In the genomic region with DNA sequence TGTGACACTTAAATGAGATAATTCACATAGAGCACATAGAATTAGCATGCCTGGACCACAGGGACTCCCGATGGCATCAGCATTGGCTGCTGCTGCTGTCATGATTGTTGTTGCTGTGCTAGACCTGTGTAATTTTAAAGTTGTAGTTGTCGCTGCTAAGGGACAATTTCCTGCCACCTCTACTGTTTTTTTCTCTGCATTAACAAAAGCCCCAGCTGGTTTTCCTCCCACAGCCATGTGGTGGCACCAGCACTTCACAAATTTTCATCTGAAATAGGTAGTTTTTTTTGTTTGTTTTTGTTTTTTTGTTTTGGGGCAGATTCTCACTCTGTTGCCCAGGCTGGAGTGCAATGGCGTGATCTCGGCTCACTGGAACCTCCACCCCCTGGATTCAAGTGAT, we compare ENCODE assay signal across 8 cellular contexts. TPM values are rescaled to one million over a fixed set of nuclear protein-coding genes. Genes with fewer than 3 reads are reported as not detected.
DNase-seq lines count a peak whose midpoint lies in the region; ATAC-seq and TF ChIP-seq lines count a peak whose summit lies in the region.

No MANE protein-coding gene starts in this region.

- no peak overlapping the region for H3K27ac ChIP-seq in WERI-Rb-1

- ATAC-seq in GM19395 (IDR thresholded peaks at IDR 0.05; ENCODE audit: unreplicated experiment) (peak; percentile 67), mucosa of descending colon (peak; percentile 44), HG02840 (IDR thresholded peaks at IDR 0.05; ENCODE audit: low FRiP score, unreplicated experiment) (no peak)

- intact Hi-C loops in mucosa of descending colon (cut with DNase I, micrococcal nuclease): loop anchor here in 1 of 2 donors (10.0 kb wide), 1 partner anchor 52 kb away; no protein-coding TSS in a partner anchor

- DNase-seq in D341Med (ENCODE audit: low spot score) (peak; percentile 53), WERI-Rb-1 (peak; percentile 35), dermis microvascular lymphatic vessel endothelial cell (ENCODE audit: low read depth in 2 of 2) (peak; percentile 65 to 72), mucosa of descending colon (peak in 2 of 3 donors; percentile 36 to 49), NCI-H1105 treated with DMSO at 0.1 percent for 48 hours (lab: John Stamatoyannopoulos, UW) (no peak)

- no peak overlapping the region for H3K4me3 ChIP-seq in WERI-Rb-1 (ENCODE audit: low read depth, low read length)
- no peak overlapping the region for H3K4me3 ChIP-seq in mucosa of descending colon

- H3K9me3 ChIP-seq in WERI-Rb-1 (ENCODE audit: severe bottlenecking) (no peaks in the 10 kb centered on the region), mucosa of descending colon (no peaks in the 10 kb centered on the region)

- no peaks in the 10 kb centered on the region for H3K4me1 ChIP-seq in mucosa of descending colon (ENCODE audit: low read depth)

- no peaks in the 10 kb centered on the region for H3K36me3 ChIP-seq in WERI-Rb-1
- H3K36me3 ChIP-seq in mucosa of descending colon (ENCODE audit: low read depth): no peaks in the 10 kb centered on the region

- H3K27me3 ChIP-seq in WERI-Rb-1 (ENCODE audit: insufficient read depth, low read depth, severe bottlenecking): no peaks in the 10 kb centered on the region

- TF ChIP-seq CTCF in LNCAP (IDR thresholded peaks at IDR 0.05) (peak; percentile 77), WERI-Rb-1 (IDR thresholded peaks at IDR 0.05; ENCODE audit: low read depth, low read length) (peak; percentile 57; the same call in 1 of the 2 replicates), mucosa of descending colon (IDR thresholded peaks at IDR 0.05) (peak; percentile 34)

RNA-seq across cellular contexts. Expression of gene PRXL2A, which starts 25.4 kb away (rescaled TPM):
- total RNA-seq in dermis microvascular lymphatic vessel endothelial cell (101 and 174 TPM in 2 replicates), mucosa of descending colon (100 to 1,000 TPM in 1 of 3 donors, 10 to 100 TPM in 2; 95.2 to 123 (median 95.8) TPM)

RNA-seq across cellular contexts. Expression of gene DYDC2, which starts 26.4 kb away (rescaled TPM):
- total RNA-seq in dermis microvascular lymphatic vessel endothelial cell (0.39 TPM in 1 of 2 replicates, not detected in the other), mucosa of descending colon (not detected)

RNA-seq across cellular contexts. Expression of gene DYDC1, which starts 26.4 kb away (rescaled TPM):
- not detected in 2 replicates for total RNA-seq in dermis microvascular lymphatic vessel endothelial cell
- total RNA-seq in mucosa of descending colon: not detected
